37 cellular contexts compared by ENCODE assay signal in the genomic region with DNA sequence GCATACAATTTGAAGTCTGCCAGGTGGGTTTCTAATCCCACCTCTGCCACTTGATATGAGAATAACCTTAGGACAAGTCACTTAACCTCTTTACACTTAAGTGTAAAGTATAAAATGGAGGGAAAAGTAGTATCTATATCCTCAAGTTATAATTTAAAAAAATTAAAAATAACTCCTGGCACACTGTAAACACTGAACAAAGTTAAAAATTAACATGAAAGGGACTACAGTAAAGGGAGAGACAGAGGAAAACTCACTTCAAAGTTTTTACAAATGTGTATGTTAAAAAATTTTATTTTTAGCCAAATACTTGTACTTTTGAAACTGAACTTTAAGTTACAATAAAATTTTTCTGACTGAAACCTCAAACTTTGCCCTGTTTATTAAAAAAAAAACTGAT. TPM values are rescaled to one million over a fixed set of nuclear protein-coding genes. Genes with fewer than 3 reads are reported as not detected.
"Had no signal": no experiment of that assay in that cellular context is flagged by ENCODE, and none has a peak within 500 bp of the region (broad histone marks: within the 10 kb centered on the region; RNA-seq: fewer than 3 reads in every experiment).

No MANE protein-coding gene starts in this region.

- H3K36me3 Mint-ChIP-seq: activated CD8-positive, alpha-beta memory T cell treated with anti-CD3 and anti-CD28 coated beads, Interleukin-2, amount 10 ng/mL, durations not matched to agents 7 days and 5 days; activated naive CD4-positive, alpha-beta T cell treated with anti-CD3 and anti-CD28 coated beads, Interleukin-2, amount 10 ng/mL, durations not matched to agents 7 days and 5 days; activated naive CD8-positive, alpha-beta T cell treated with anti-CD3 and anti-CD28 coated beads, Interleukin-2, amount 10 ng/mL, durations not matched to agents 7 days and 5 days had no signal

- DNase-seq: activated B cell treated with CpG ODN at 0.5 μM for 24 hours; activated CD4-positive, alpha-beta memory T cell treated with anti-CD3 and anti-CD28 coated beads, Interleukin-2, amount 10 ng/mL, durations not matched to agents 7 days and 5 days; activated CD4-positive, alpha-beta T cell treated with anti-CD3 and anti-CD28 coated beads for 4 hours; activated CD4-positive, alpha-beta T cell treated with anti-CD3 and anti-CD28 coated beads, Interleukin-2, amount 10 ng/mL, durations not matched to agents 24 days and 14 days; activated CD4-positive, alpha-beta T cell treated with anti-CD3 and anti-CD28 coated beads, Interleukin-2, amount 50 U/mL, for 1 hour; activated CD4-positive, alpha-beta T cell treated with anti-CD3 and anti-CD28 coated beads, Interleukin-2, amount 50 U/mL, for 4 hours; activated CD4-positive, CD25-positive, alpha-beta regulatory T cell treated with anti-CD3 and anti-CD28 coated beads, Interleukin-2, amount 50 U/mL, for 72 hours; activated CD8-positive, alpha-beta memory T cell treated with anti-CD3 and anti-CD28 coated beads for 24 hours; activated CD8-positive, alpha-beta memory T cell treated with anti-CD3 and anti-CD28 coated beads, Interleukin-2, amount 10 ng/mL, durations not matched to agents 7 days and 5 days; activated CD8-positive, alpha-beta memory T cell treated with anti-CD3 and anti-CD28 coated beads, Interleukin-2, amount 50 U/mL, for 48 hours; activated CD8-positive, alpha-beta T cell treated with anti-CD3 and anti-CD28 coated beads, Interleukin-2, amount 10 ng/mL, durations not matched to agents 7 days and 5 days; activated effector memory CD4-positive, alpha-beta T cell treated with Interleukin-2 at 50 U/mL for 16 hours; activated gamma-delta T cell; activated naive CD4-positive, alpha-beta T cell treated with anti-CD3 and anti-CD28 coated beads, Interleukin-2, amount 10 ng/mL, durations not matched to agents 7 days and 5 days; activated naive CD4-positive, alpha-beta T cell treated with Interleukin-2 at 50 U/mL for 16 hours; activated naive CD8-positive, alpha-beta T cell treated with anti-CD3 and anti-CD28 coated beads, Interleukin-2, amount 10 ng/mL, durations not matched to agents 7 days and 5 days; activated naive CD8-positive, alpha-beta T cell treated with anti-CD3 and anti-CD28 coated beads, Interleukin-2, amount 50 U/mL, for 24 hours; activated T-cell treated with anti-CD3 and anti-CD28 coated beads, Interleukin-2, amount 50 U/mL, for 24 hours; activated T-cell treated with anti-CD3 and anti-CD28 coated beads, Interleukin-2, amount 50 U/mL, for 48 hours; amygdala; anterior cingulate cortex; caudate nucleus; T-helper 1 cell; T-helper 2 cell; T-helper 9 cell had no signal

- H3K4me3 Mint-ChIP-seq: activated B cell treated with CpG ODN at 0.5 μM for 24 hours; activated CD4-positive, alpha-beta memory T cell treated with anti-CD3 and anti-CD28 coated beads, Interleukin-2, amount 10 ng/mL, durations not matched to agents 7 days and 5 days; activated CD4-positive, alpha-beta T cell treated with anti-CD3 and anti-CD28 coated beads, Interleukin-2, amount 10 ng/mL, durations not matched to agents 24 days and 14 days; activated CD8-positive, alpha-beta memory T cell treated with anti-CD3 and anti-CD28 coated beads, Interleukin-2, amount 10 ng/mL, durations not matched to agents 7 days and 5 days; activated CD8-positive, alpha-beta T cell treated with anti-CD3 and anti-CD28 coated beads, Interleukin-2, amount 10 ng/mL, durations not matched to agents 7 days and 5 days; activated naive CD4-positive, alpha-beta T cell treated with anti-CD3 and anti-CD28 coated beads, Interleukin-2, amount 10 ng/mL, durations not matched to agents 7 days and 5 days; activated naive CD4-positive, alpha-beta T cell treated with anti-CD3 and anti-CD28 coated beads, Interleukin-2, amount 50 U/mL, for 24 hours; activated naive CD8-positive, alpha-beta T cell; activated naive CD8-positive, alpha-beta T cell treated with anti-CD3 and anti-CD28 coated beads, Interleukin-2, amount 10 ng/mL, durations not matched to agents 7 days and 5 days; activated naive CD8-positive, alpha-beta T cell treated with anti-CD3 and anti-CD28 coated beads, Interleukin-2, amount 50 U/mL, for 24 hours; activated T-cell treated with anti-CD3 and anti-CD28 coated beads, Interleukin-2, amount 50 U/mL, for 24 hours; brain; central memory CD8-positive, alpha-beta T cell; T-helper 1 cell treated with Interleukin-12 subunit alpha and Interleukin-12 subunit beta and Interleukin-4 antibody, amounts not matched to agents 30 μg/mL and 1 μg/mL, for 36 hours; T-helper 2 cell treated with Interferon-gamma antibody and Interleukin-4, amounts not matched to agents 5 μg/mL and 100 μg/mL, for 36 hours had no signal

- H3K27ac Mint-ChIP-seq: activated B cell treated with CpG ODN at 0.5 μM for 24 hours; activated CD4-positive, alpha-beta memory T cell treated with anti-CD3 and anti-CD28 coated beads, Interleukin-2, amount 10 ng/mL, durations not matched to agents 7 days and 5 days; activated CD4-positive, alpha-beta T cell treated with anti-CD3 and anti-CD28 coated beads, Interleukin-2, amount 10 ng/mL, durations not matched to agents 24 days and 14 days; activated CD8-positive, alpha-beta memory T cell treated with anti-CD3 and anti-CD28 coated beads, Interleukin-2, amount 10 ng/mL, durations not matched to agents 7 days and 5 days; activated CD8-positive, alpha-beta T cell treated with anti-CD3 and anti-CD28 coated beads, Interleukin-2, amount 10 ng/mL, durations not matched to agents 7 days and 5 days; activated naive CD4-positive, alpha-beta T cell treated with anti-CD3 and anti-CD28 coated beads, Interleukin-2, amount 10 ng/mL, durations not matched to agents 7 days and 5 days; activated naive CD4-positive, alpha-beta T cell treated with anti-CD3 and anti-CD28 coated beads, Interleukin-2, amount 50 U/mL, for 24 hours; activated naive CD8-positive, alpha-beta T cell; activated naive CD8-positive, alpha-beta T cell treated with anti-CD3 and anti-CD28 coated beads, Interleukin-2, amount 10 ng/mL, durations not matched to agents 7 days and 5 days; activated naive CD8-positive, alpha-beta T cell treated with anti-CD3 and anti-CD28 coated beads, Interleukin-2, amount 50 U/mL, for 24 hours; activated T-cell treated with anti-CD3 and anti-CD28 coated beads, Interleukin-2, amount 50 U/mL, for 24 hours; activated T-helper 2 cell treated with anti-CD3 and anti-CD28 coated beads, Interferon-gamma antibody, Interleukin-2, Interleukin-4, amounts not matched to agents 10 μg/mL and 5 μg/mL and 100 μg/mL, durations not matched to agents 14 hours and 24 hours and 36 hours; brain; T-helper 1 cell treated with Interleukin-12 subunit alpha and Interleukin-12 subunit beta and Interleukin-4 antibody, amounts not matched to agents 30 μg/mL and 1 μg/mL, for 36 hours; T-helper 2 cell treated with Interferon-gamma antibody and Interleukin-4, amounts not matched to agents 5 μg/mL and 100 μg/mL, for 36 hours had no signal

- H3K27me3 Mint-ChIP-seq: activated B cell treated with CpG ODN at 0.5 μM for 24 hours; activated CD4-positive, alpha-beta memory T cell treated with anti-CD3 and anti-CD28 coated beads, Interleukin-2, amount 10 ng/mL, durations not matched to agents 7 days and 5 days; activated CD4-positive, alpha-beta T cell treated with anti-CD3 and anti-CD28 coated beads, Interleukin-2, amount 10 ng/mL, durations not matched to agents 24 days and 14 days; activated CD8-positive, alpha-beta memory T cell treated with anti-CD3 and anti-CD28 coated beads, Interleukin-2, amount 10 ng/mL, durations not matched to agents 7 days and 5 days; activated naive CD4-positive, alpha-beta T cell treated with anti-CD3 and anti-CD28 coated beads, Interleukin-2, amount 10 ng/mL, durations not matched to agents 7 days and 5 days; activated naive CD4-positive, alpha-beta T cell treated with anti-CD3 and anti-CD28 coated beads, Interleukin-2, amount 50 U/mL, for 24 hours; activated naive CD8-positive, alpha-beta T cell; activated naive CD8-positive, alpha-beta T cell treated with anti-CD3 and anti-CD28 coated beads, Interleukin-2, amount 10 ng/mL, durations not matched to agents 7 days and 5 days; activated naive CD8-positive, alpha-beta T cell treated with anti-CD3 and anti-CD28 coated beads, Interleukin-2, amount 50 U/mL, for 24 hours; activated T-cell treated with anti-CD3 and anti-CD28 coated beads, Interleukin-2, amount 50 U/mL, for 24 hours; central memory CD8-positive, alpha-beta T cell had no signal

- FAIRE-seq: bronchial epithelial cell, TTC549 had no signal

- H3K4me1 Mint-ChIP-seq: activated B cell treated with CpG ODN at 0.5 μM for 24 hours; activated CD4-positive, alpha-beta memory T cell treated with anti-CD3 and anti-CD28 coated beads, Interleukin-2, amount 10 ng/mL, durations not matched to agents 7 days and 5 days; activated CD4-positive, alpha-beta T cell treated with anti-CD3 and anti-CD28 coated beads, Interleukin-2, amount 10 ng/mL, durations not matched to agents 24 days and 14 days; activated CD8-positive, alpha-beta memory T cell treated with anti-CD3 and anti-CD28 coated beads, Interleukin-2, amount 10 ng/mL, durations not matched to agents 7 days and 5 days; activated naive CD4-positive, alpha-beta T cell treated with anti-CD3 and anti-CD28 coated beads, Interleukin-2, amount 10 ng/mL, durations not matched to agents 7 days and 5 days; activated naive CD4-positive, alpha-beta T cell treated with anti-CD3 and anti-CD28 coated beads, Interleukin-2, amount 50 U/mL, for 24 hours; activated naive CD8-positive, alpha-beta T cell treated with anti-CD3 and anti-CD28 coated beads, Interleukin-2, amount 10 ng/mL, durations not matched to agents 7 days and 5 days; activated naive CD8-positive, alpha-beta T cell treated with anti-CD3 and anti-CD28 coated beads, Interleukin-2, amount 50 U/mL, for 24 hours; brain; central memory CD8-positive, alpha-beta T cell had no signal

- H3K27ac ChIP-seq: ascending aorta, VCaP had no signal

- H3K9me3 ChIP-seq: ascending aorta had no signal

- H3K4me3 ChIP-seq: ascending aorta, cardiac muscle cell had no signal

- ATAC-seq: activated CD8-positive, alpha-beta memory T cell treated with anti-CD3 and anti-CD28 coated beads, Interleukin-2, amount 10 ng/mL, durations not matched to agents 7 days and 5 days; activated CD8-positive, alpha-beta T cell treated with anti-CD3 and anti-CD28 coated beads, Interleukin-2, amount 10 ng/mL, durations not matched to agents 7 days and 5 days; activated naive CD8-positive, alpha-beta T cell treated with anti-CD3 and anti-CD28 coated beads, Interleukin-2, amount 50 U/mL, for 24 hours had no signal

- H3K27me3 ChIP-seq: ascending aorta, cardiac muscle cell had no signal

RNA-seq across cellular contexts. Expression of a gene that starts 49.6 kb away (rescaled TPM):
- total RNA-seq: activated B cell treated with CpG ODN at 0.5 μM for 24 hours had no signal
